In the genomic region with DNA sequence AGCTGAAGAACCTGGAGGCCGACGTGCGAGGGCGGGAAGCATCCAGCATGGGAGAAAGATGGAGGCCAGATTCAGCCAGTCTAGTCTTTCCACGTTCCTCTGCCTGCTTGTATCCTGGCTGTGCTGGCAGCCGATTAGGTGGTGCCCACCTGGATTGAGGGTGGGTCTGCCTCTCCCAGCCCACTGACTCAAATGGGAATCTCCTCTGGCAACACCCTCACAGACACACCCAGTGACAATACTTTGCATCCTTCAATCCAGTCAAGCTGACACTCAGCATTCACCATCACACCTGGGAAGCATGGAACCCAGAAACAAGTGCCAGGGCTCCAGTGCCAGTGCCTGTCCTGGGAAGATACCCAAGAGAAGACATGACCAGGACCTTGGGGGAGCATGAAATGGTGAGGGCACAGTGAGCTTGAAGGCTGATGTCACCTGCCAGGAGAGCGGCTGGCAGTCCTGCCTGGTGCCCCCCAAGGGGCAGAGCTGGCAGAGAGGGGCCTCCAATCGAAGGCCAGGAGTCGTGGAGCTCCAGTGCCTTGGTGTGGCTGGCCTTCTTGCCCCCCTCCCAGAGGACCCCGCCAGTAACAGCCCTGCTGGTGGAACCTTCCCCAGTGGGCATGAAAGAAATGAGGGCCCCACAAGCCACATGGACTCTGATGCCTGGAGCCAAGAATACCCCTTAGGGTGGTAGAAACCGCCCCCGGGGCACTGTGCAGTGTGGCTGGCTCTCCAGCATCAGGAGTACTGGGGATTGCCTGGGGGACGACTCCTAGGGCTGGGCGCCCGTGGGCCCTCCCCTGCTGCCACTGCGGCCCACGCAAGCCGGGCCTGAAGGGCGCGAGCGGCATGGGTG, we compare ENCODE assay signal across 1 cellular context.
TF ChIP-seq lines count a peak whose summit lies in the region.

No MANE protein-coding gene starts in this region.

TF ChIP-seq in GM12878, 131 proteins besides CTCF, POLR2A, EP300 and RAD21:
- TF ChIP-seq JUND (IDR thresholded peaks at IDR 0.05; ENCODE audit: low read depth, low read length), result no peak
- TF ChIP-seq MEF2B (IDR thresholded peaks at IDR 0.05; ENCODE audit: partially characterized antibody, poor library complexity, severe bottlenecking), result no peak
- TF ChIP-seq TCF3 (IDR thresholded peaks at IDR 0.05; ENCODE audit: borderline replicate concordance, insufficient read depth, low read depth, low read length), result no peak
- TF ChIP-seq RAD51 (IDR thresholded peaks at IDR 0.05), result no peak
- no peak for TF ChIP-seq TBL1XR1 (IDR thresholded peaks at IDR 0.05; ENCODE audit: low read depth, low read length)
- no peak for TF ChIP-seq MTA2 (IDR thresholded peaks at IDR 0.05; ENCODE audit: low read depth)
- TF ChIP-seq RFX5 (IDR thresholded peaks at IDR 0.05; ENCODE audit: low read depth, low read length), result no peak
- TF ChIP-seq, protein P1, sequence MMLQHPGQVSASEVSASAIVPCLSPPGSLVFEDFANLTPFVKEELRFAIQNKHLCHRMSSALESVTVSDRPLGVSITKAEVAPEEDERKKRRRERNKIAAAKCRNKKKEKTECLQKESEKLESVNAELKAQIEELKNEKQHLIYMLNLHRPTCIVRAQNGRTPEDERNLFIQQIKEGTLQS (IDR thresholded peaks at IDR 0.05; ENCODE audit: borderline replicate concordance, extremely low read depth, low read depth, low read length), result no peak
- no peak for TF ChIP-seq ZNF207 (IDR thresholded peaks at IDR 0.05; ENCODE audit: borderline replicate concordance)
- TF ChIP-seq ZNF24 (IDR thresholded peaks at IDR 0.05), result no peak
- TF ChIP-seq, protein P2, sequence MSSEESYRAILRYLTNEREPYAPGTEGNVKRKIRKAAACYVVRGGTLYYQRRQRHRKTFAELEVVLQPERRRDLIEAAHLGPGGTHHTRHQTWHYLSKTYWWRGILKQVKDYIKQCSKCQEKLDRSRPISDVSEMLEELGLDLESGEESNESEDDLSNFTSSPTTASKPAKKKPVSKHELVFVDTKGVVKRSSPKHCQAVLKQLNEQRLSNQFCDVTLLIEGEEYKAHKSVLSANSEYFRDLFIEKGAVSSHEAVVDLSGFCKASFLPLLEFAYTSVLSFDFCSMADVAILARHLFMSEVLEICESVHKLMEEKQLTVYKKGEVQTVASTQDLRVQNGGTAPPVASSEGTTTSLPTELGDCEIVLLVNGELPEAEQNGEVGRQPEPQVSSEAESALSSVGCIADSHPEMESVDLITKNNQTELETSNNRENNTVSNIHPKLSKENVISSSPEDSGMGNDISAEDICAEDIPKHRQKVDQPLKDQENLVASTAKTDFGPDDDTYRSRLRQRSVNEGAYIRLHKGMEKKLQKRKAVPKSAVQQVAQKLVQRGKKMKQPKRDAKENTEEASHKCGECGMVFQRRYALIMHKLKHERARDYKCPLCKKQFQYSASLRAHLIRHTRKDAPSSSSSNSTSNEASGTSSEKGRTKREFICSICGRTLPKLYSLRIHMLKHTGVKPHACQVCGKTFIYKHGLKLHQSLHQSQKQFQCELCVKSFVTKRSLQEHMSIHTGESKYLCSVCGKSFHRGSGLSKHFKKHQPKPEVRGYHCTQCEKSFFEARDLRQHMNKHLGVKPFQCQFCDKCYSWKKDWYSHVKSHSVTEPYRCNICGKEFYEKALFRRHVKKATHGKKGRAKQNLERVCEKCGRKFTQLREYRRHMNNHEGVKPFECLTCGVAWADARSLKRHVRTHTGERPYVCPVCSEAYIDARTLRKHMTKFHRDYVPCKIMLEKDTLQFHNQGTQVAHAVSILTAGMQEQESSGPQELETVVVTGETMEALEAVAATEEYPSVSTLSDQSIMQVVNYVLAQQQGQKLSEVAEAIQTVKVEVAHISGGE (CRISPR knock-in tag; IDR thresholded peaks at IDR 0.05), result no peak
